Comparison of ENCODE assay signal across 1 cellular context in genomic region chr17:72576289-72576759, GRCh38.
TF ChIP-seq lines count a peak whose summit lies in the region.

No MANE protein-coding gene starts in this region.

TF ChIP-seq in GM23338, 12 proteins besides CTCF, POLR2A, EP300 and RAD21 (continued from another document):
- no peak for TF ChIP-seq ZNF114 (CRISPR knock-in tag; IDR thresholded peaks at IDR 0.05)
- TF ChIP-seq ZNF462 (CRISPR knock-in tag; IDR thresholded peaks at IDR 0.05) = no peak
- no peak for TF ChIP-seq REST (IDR thresholded peaks at IDR 0.05; ENCODE audit: unreplicated experiment)
- no peak for TF ChIP-seq EZH2 (IDR thresholded peaks at IDR 0.05; ENCODE audit: low read depth, unreplicated experiment)
- TF ChIP-seq ZNF331 (CRISPR knock-in tag; IDR thresholded peaks at IDR 0.05; ENCODE audit: low read depth) = no peak
- no peak for TF ChIP-seq EZH2phosphoT487 (IDR thresholded peaks at IDR 0.05; ENCODE audit: unreplicated experiment)
- TF ChIP-seq NANOG (IDR thresholded peaks at IDR 0.05; ENCODE audit: borderline replicate concordance) = no peak
- no peak for TF ChIP-seq STAT1 (IDR thresholded peaks at IDR 0.05; ENCODE audit: unreplicated experiment)
